7 cellular contexts compared by ENCODE assay signal in genomic region chr4:185424905-185425599, GRCh38. TPM values are rescaled to one million over a fixed set of nuclear protein-coding genes. Genes with fewer than 3 reads are reported as not detected.
DNase-seq lines count a peak whose midpoint lies in the region; ATAC-seq, FAIRE-seq and TF ChIP-seq lines count a peak whose summit lies in the region.

No MANE protein-coding gene starts in this region.

- H3K4me3 Mint-ChIP-seq in T-helper 17 cell = peak overlapping the region; percentile 98
- H3K4me3 Mint-ChIP-seq in naive thymus-derived CD4-positive, alpha-beta T cell = peak overlapping the region; percentile 78 to 97 (median 90)

- H3K36me3 Mint-ChIP-seq in T-helper 17 cell (ENCODE audit: low read depth) = peaks cover 11% of the 10 kb centered on the region
- peaks cover 7 to 15% (median 11%) of the 10 kb centered on the region in 5 donors for H3K36me3 Mint-ChIP-seq in naive thymus-derived CD4-positive, alpha-beta T cell

- H3K36me3 ChIP-seq in esophagus (ENCODE audit: control insufficient read depth in 2 of 2, insufficient read depth in 2 of 2, low read length in 1 of 2) = no peaks in the 10 kb centered on the region
- H3K36me3 ChIP-seq in naive thymus-derived CD4-positive, alpha-beta T cell (ENCODE audit: control insufficient read depth in 2 of 3, insufficient read depth in 3 of 3, low read length in 3 of 3) = peaks cover 0 to 14% (median 0%) of the 10 kb centered on the region in 3 experiments

- peak overlapping the region; percentile 88 to 96 for H3K27ac ChIP-seq in esophagus (ENCODE audit: low read depth in 2 of 2, low read length in 1 of 2)
- peak overlapping the region; percentile 95 for H3K27ac ChIP-seq in naive thymus-derived CD4-positive, alpha-beta T cell (ENCODE audit: low read depth, low read length)

- no peak for FAIRE-seq in GM12891 (lab: Jason Lieb, UNC)

- CTCF ChIA-PET in naive thymus-derived CD4-positive, alpha-beta T cell (lab: Charles Lee) = interaction anchor here (1.0 to 1.4 kb wide), 3 partner anchors 22 to 173 kb away, joined by 3 to 4 read pairs (median 3); partner anchors contain the start of gene ANKRD37

- H3K4me1 ChIP-seq in esophagus (ENCODE audit: control insufficient read depth in 2 of 2, insufficient read depth in 2 of 2, low read length in 1 of 2) = peaks cover 0 to 4% of the 10 kb centered on the region in 2 donors
- H3K4me1 ChIP-seq in naive thymus-derived CD4-positive, alpha-beta T cell (ENCODE audit: control insufficient read depth in 2 of 2, insufficient read depth in 2 of 2, low read length in 2 of 2) = peaks cover 16 to 18% of the 10 kb centered on the region in 2 donors

- peaks cover 28% of the 10 kb centered on the region for H3K4me1 Mint-ChIP-seq in T-helper 17 cell
- H3K4me1 Mint-ChIP-seq in naive thymus-derived CD4-positive, alpha-beta T cell = peaks cover 25 to 43% (median 38%) of the 10 kb centered on the region in 7 donors

- DNase-seq in GM12891 (ENCODE audit: insufficient read length, low spot score) = no peak
- DNase-seq in T-helper 17 cell = no peak
- peak in 4 of 9 donors; percentile 5 to 10 (median 9) for DNase-seq in naive thymus-derived CD4-positive, alpha-beta T cell
- DNase-seq in DMS153 treated with DMSO at 0.1 percent for 48 hours (lab: John Stamatoyannopoulos, UW; ENCODE audit: unreplicated experiment) = no peak
- DNase-seq in T1000 (lab: John Stamatoyannopoulos, UW) = no peak

- H3K27ac Mint-ChIP-seq in T-helper 17 cell = peak overlapping the region; percentile 100
- H3K27ac Mint-ChIP-seq in naive thymus-derived CD4-positive, alpha-beta T cell = peak overlapping the region; percentile 89 to 100 (median 99)

- WGBS in esophagus, 2 donors = 16 to 18% methylated on average over 12 of the region's 12 CpGs

- TF ChIP-seq POLR2A in GM12891 (IDR thresholded peaks at IDR 0.05; ENCODE audit: low read depth, low read length) = no peak

- H3K27me3 Mint-ChIP-seq in T-helper 17 cell = peaks cover 6% of the 10 kb centered on the region
- H3K27me3 Mint-ChIP-seq in naive thymus-derived CD4-positive, alpha-beta T cell = peaks cover 0 to 10% (median 2%) of the 10 kb centered on the region in 5 donors

- peak; percentile 2 for ATAC-seq in HG02885 (IDR thresholded peaks at IDR 0.05; ENCODE audit: poor library complexity, unreplicated experiment)
- no peak for ATAC-seq in T-helper 17 cell
- ATAC-seq in naive thymus-derived CD4-positive, alpha-beta T cell = no peak

- H3K4me3 ChIP-seq in esophagus (ENCODE audit: low read depth in 1 of 2, low read length in 2 of 2) = peak overlapping the region; percentile 78 to 97
- peak overlapping the region; percentile 98 for H3K4me3 ChIP-seq in naive thymus-derived CD4-positive, alpha-beta T cell (ENCODE audit: low read length)

- H3K9me3 ChIP-seq in T-helper 17 cell (ENCODE audit: control insufficient read depth, low read length, poor library complexity, severe bottlenecking) = no peaks in the 10 kb centered on the region
- H3K9me3 ChIP-seq in esophagus (ENCODE audit: control insufficient read depth in 2 of 2, insufficient read depth in 1 of 2, low read depth in 1 of 2, low read length in 1 of 2) = no peaks in the 10 kb centered on the region
- no peaks in the 10 kb centered on the region for H3K9me3 ChIP-seq in naive thymus-derived CD4-positive, alpha-beta T cell (ENCODE audit: control insufficient read depth in 2 of 3, low read length in 3 of 3)

- H3K9me3 Mint-ChIP-seq in naive thymus-derived CD4-positive, alpha-beta T cell = peaks cover 0 to 2% (median 0%) of the 10 kb centered on the region in 11 donors

- POLR2A ChIA-PET in naive thymus-derived CD4-positive, alpha-beta T cell (lab: Charles Lee) = interaction anchor here (0.8 to 4.5 kb wide), 8 partner anchors 13 to 950 kb away, joined by 3 to 49 read pairs (median 4); partner anchors contain the start of genes ANKRD37, LRP2BP and SLC25A4

- H3K27me3 ChIP-seq in esophagus (ENCODE audit: control insufficient read depth in 1 of 2, insufficient read depth in 2 of 2, low read length in 2 of 2) = no peaks in the 10 kb centered on the region
- H3K27me3 ChIP-seq in naive thymus-derived CD4-positive, alpha-beta T cell (ENCODE audit: control insufficient read depth in 2 of 2, insufficient read depth in 2 of 2, low read length in 2 of 2) = no peaks in the 10 kb centered on the region

- intact Hi-C loops in naive thymus-derived CD4-positive, alpha-beta T cell (cut with micrococcal nuclease) = loop anchor here (1.0 to 10.0 kb wide), 13 partner anchors 29 to 1920 kb away; partner anchors contain the start of genes ANKRD37 (in 2 of the 2), CCDC110 (in 2 of the 2), CENPU (in 1 of the 2) and CYP4V2 (in 1 of the 2)

TF ChIP-seq in GM12891, 5 proteins besides CTCF, POLR2A, EP300 and RAD21:
- no peak for TF ChIP-seq POLR2AphosphoS5 (IDR thresholded peaks at IDR 0.05; ENCODE audit: low read depth, low read length)
- TF ChIP-seq SPI1 (IDR thresholded peaks at IDR 0.05; ENCODE audit: low read depth, low read length) = 0 out of 2 replicates have a peak, but pooled peaks have one; percentile 29

RNA-seq across cellular contexts. Expression of gene UFSP2, which starts 0.7 kb away (rescaled TPM):
- polyA plus RNA-seq in GM12891 (2012; ENCODE audit: low read depth, missing spikeins) = 21.2 TPM
- total RNA-seq in T-helper 17 cell = 10 to 100 TPM; 16.8 to 21.3 TPM
- polyA plus RNA-seq in esophagus = 10 to 100 TPM in 1 of 2 donors, 1 to 10 TPM in 1; 8.3 to 18.1 TPM
- total RNA-seq in naive thymus-derived CD4-positive, alpha-beta T cell = 10 to 100 TPM; 13.9 to 34.5 (median 21.0) TPM
- polyA plus RNA-seq in naive thymus-derived CD4-positive, alpha-beta T cell = 10 to 100 TPM; 49.9 to 54.6 TPM

RNA-seq across cellular contexts. Expression of gene ANKRD37, which starts 28.4 kb away (rescaled TPM):
- polyA plus RNA-seq in GM12891 (2012; ENCODE audit: low read depth, missing spikeins) = 183 TPM
- total RNA-seq in T-helper 17 cell = 10 to 100 TPM; 16.1 to 19.1 TPM
- polyA plus RNA-seq in esophagus = 100 to 1,000 TPM in 1 of 2 donors, 10 to 100 TPM in 1; 64.1 to 112 TPM
- total RNA-seq in naive thymus-derived CD4-positive, alpha-beta T cell = 10 to 100 TPM in 3 of 5 experiments, 1 to 10 TPM in 2; 3.2 to 18.6 (median 10.9) TPM
- 1 to 10 TPM; 8.0 to 8.5 TPM for polyA plus RNA-seq in naive thymus-derived CD4-positive, alpha-beta T cell

RNA-seq across cellular contexts. Expression of gene LRP2BP, which starts 29.3 kb away (rescaled TPM):
- 3.1 TPM for polyA plus RNA-seq in GM12891 (2012; ENCODE audit: low read depth, missing spikeins)
- total RNA-seq in T-helper 17 cell = 1 to 10 TPM; 2.1 to 3.3 TPM
- polyA plus RNA-seq in esophagus = under 1 TPM; 0.18 to 0.31 TPM
- total RNA-seq in naive thymus-derived CD4-positive, alpha-beta T cell = 1 to 10 TPM in 4 of 5 experiments, under 1 TPM in 1; 0.82 to 2.4 (median 1.7) TPM
- polyA plus RNA-seq in naive thymus-derived CD4-positive, alpha-beta T cell = under 1 TPM; 0.58 to 0.79 TPM

RNA-seq across cellular contexts. Expression of gene CCDC110, which starts 46.5 kb away (rescaled TPM):
- polyA plus RNA-seq in GM12891 (2012; ENCODE audit: low read depth, missing spikeins) = 1.4 TPM
- total RNA-seq in T-helper 17 cell = under 1 TPM in 1 of 2 donors, not detected in 1; 0.10 TPM
- polyA plus RNA-seq in esophagus = under 1 TPM; 0.39 to 0.46 TPM
- 1 to 10 TPM in 2 of 5 experiments, under 1 TPM in 2, not detected in 1; 0.42 to 1.8 (median 0.76) TPM for total RNA-seq in naive thymus-derived CD4-positive, alpha-beta T cell
- polyA plus RNA-seq in naive thymus-derived CD4-positive, alpha-beta T cell = under 1 TPM; 0.61 to 0.86 TPM
